Comparison of ENCODE assay signal across 1 cellular context in the genomic region with DNA sequence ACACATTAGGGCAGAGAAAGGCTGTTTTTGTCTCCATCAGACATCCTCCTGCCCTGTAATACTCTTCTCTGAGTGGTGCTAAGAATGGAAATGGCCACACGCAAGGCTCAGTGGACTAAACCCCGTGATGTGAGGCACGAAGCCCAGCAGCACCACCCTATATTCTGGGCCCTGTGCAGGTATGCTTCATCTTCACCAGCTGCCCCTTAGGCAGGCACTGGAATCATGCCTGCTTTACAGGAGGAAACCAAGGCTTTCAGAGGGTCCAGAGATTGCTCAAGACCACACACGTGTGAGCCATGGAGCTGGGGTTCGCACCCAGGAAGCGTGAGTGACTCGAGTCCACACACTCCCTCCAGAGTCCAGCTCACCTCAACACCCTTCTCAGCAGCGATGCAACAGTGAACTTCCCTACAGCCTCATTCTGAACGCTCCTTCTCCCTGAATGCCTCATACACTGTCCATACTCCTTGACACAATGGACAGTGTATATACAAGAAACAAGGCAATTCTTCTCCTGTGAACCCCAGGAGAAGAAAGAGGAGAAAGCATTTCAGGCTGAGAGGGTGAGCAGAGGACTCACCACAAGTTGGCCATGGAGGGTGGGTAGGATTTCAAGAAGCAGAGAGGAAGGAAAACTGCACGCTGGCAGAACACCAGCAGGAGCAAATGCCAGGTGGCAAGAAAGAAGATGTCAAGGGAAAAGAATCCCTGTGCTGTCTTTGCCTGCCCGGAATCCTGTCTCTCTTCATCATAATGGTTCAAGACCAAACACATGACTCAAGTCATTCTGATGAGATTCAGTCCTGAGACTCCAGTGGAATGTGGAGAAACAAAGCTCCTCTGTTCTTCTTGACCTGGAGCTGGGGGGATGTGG.
TF ChIP-seq lines count a peak whose summit lies in the region.

No MANE protein-coding gene starts in this region.

TF ChIP-seq in SK-N-SH, 30 proteins besides CTCF, POLR2A, EP300 and RAD21:
- TF ChIP-seq, protein P1, sequence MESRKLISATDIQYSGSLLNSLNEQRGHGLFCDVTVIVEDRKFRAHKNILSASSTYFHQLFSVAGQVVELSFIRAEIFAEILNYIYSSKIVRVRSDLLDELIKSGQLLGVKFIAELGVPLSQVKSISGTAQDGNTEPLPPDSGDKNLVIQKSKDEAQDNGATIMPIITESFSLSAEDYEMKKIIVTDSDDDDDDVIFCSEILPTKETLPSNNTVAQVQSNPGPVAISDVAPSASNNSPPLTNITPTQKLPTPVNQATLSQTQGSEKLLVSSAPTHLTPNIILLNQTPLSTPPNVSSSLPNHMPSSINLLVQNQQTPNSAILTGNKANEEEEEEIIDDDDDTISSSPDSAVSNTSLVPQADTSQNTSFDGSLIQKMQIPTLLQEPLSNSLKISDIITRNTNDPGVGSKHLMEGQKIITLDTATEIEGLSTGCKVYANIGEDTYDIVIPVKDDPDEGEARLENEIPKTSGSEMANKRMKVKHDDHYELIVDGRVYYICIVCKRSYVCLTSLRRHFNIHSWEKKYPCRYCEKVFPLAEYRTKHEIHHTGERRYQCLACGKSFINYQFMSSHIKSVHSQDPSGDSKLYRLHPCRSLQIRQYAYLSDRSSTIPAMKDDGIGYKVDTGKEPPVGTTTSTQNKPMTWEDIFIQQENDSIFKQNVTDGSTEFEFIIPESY (IDR thresholded peaks at IDR 0.05; ENCODE audit: borderline replicate concordance, low read depth): peak; percentile 79
- no peak for TF ChIP-seq FOXJ3 (CRISPR knock-in tag; IDR thresholded peaks at IDR 0.05)
- TF ChIP-seq RFX5 (IDR thresholded peaks at IDR 0.05; ENCODE audit: low read length): no peak
- TF ChIP-seq, protein P2, sequence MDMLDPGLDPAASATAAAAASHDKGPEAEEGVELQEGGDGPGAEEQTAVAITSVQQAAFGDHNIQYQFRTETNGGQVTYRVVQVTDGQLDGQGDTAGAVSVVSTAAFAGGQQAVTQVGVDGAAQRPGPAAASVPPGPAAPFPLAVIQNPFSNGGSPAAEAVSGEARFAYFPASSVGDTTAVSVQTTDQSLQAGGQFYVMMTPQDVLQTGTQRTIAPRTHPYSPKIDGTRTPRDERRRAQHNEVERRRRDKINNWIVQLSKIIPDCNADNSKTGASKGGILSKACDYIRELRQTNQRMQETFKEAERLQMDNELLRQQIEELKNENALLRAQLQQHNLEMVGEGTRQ (IDR thresholded peaks at IDR 0.05; ENCODE audit: borderline replicate concordance, low read depth, low read length): no peak
- peak; percentile 81; the same call in 1 of the 2 replicates for TF ChIP-seq FOSL2 (IDR thresholded peaks at IDR 0.05; ENCODE audit: borderline replicate concordance, low read depth)
- no peak for TF ChIP-seq SMC3 (IDR thresholded peaks at IDR 0.05; ENCODE audit: low read depth, low read length)
- TF ChIP-seq RXRA (IDR thresholded peaks at IDR 0.05; ENCODE audit: borderline replicate concordance, low read depth): peak; percentile 95
- TF ChIP-seq, protein P3, sequence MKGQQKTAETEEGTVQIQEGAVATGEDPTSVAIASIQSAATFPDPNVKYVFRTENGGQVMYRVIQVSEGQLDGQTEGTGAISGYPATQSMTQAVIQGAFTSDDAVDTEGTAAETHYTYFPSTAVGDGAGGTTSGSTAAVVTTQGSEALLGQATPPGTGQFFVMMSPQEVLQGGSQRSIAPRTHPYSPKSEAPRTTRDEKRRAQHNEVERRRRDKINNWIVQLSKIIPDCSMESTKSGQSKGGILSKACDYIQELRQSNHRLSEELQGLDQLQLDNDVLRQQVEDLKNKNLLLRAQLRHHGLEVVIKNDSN (IDR thresholded peaks at IDR 0.05; ENCODE audit: borderline replicate concordance, low read depth): no peak
- TF ChIP-seq, protein P4, sequence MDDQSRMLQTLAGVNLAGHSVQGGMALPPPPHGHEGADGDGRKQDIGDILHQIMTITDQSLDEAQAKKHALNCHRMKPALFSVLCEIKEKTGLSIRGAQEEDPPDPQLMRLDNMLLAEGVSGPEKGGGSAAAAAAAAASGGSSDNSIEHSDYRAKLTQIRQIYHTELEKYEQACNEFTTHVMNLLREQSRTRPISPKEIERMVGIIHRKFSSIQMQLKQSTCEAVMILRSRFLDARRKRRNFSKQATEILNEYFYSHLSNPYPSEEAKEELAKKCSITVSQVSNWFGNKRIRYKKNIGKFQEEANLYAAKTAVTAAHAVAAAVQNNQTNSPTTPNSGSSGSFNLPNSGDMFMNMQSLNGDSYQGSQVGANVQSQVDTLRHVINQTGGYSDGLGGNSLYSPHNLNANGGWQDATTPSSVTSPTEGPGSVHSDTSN (IDR thresholded peaks at IDR 0.05): peak; percentile 97
- peak; percentile 76; the same call in 1 of the 2 replicates for TF ChIP-seq SIN3A (IDR thresholded peaks at IDR 0.05; ENCODE audit: borderline replicate concordance, low read depth, low read length)
- TF ChIP-seq RCOR1 (IDR thresholded peaks at IDR 0.05; ENCODE audit: low read length): no peak
- TF ChIP-seq TAF1 (IDR thresholded peaks at IDR 0.05; ENCODE audit: borderline replicate concordance, low read depth, low read length): no peak
- peak; percentile 40; the same call in 1 of the 2 replicates for TF ChIP-seq MEF2A (IDR thresholded peaks at IDR 0.05; ENCODE audit: borderline replicate concordance, low read depth)
- TF ChIP-seq, protein P5, sequence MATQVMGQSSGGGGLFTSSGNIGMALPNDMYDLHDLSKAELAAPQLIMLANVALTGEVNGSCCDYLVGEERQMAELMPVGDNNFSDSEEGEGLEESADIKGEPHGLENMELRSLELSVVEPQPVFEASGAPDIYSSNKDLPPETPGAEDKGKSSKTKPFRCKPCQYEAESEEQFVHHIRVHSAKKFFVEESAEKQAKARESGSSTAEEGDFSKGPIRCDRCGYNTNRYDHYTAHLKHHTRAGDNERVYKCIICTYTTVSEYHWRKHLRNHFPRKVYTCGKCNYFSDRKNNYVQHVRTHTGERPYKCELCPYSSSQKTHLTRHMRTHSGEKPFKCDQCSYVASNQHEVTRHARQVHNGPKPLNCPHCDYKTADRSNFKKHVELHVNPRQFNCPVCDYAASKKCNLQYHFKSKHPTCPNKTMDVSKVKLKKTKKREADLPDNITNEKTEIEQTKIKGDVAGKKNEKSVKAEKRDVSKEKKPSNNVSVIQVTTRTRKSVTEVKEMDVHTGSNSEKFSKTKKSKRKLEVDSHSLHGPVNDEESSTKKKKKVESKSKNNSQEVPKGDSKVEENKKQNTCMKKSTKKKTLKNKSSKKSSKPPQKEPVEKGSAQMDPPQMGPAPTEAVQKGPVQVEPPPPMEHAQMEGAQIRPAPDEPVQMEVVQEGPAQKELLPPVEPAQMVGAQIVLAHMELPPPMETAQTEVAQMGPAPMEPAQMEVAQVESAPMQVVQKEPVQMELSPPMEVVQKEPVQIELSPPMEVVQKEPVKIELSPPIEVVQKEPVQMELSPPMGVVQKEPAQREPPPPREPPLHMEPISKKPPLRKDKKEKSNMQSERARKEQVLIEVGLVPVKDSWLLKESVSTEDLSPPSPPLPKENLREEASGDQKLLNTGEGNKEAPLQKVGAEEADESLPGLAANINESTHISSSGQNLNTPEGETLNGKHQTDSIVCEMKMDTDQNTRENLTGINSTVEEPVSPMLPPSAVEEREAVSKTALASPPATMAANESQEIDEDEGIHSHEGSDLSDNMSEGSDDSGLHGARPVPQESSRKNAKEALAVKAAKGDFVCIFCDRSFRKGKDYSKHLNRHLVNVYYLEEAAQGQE (IDR thresholded peaks at IDR 0.05; ENCODE audit: low read depth, low read length): no peak
- peak; percentile 82 for TF ChIP-seq FOXM1 (IDR thresholded peaks at IDR 0.05; ENCODE audit: low read depth)
- no peak for TF ChIP-seq NRF1 (IDR thresholded peaks at IDR 0.05; ENCODE audit: low read depth, low read length)
- TF ChIP-seq TCF12 (IDR thresholded peaks at IDR 0.05): peak; percentile 99
- TF ChIP-seq MXI1 (IDR thresholded peaks at IDR 0.05; ENCODE audit: low read depth, low read length): no peak
- TF ChIP-seq, protein P6, sequence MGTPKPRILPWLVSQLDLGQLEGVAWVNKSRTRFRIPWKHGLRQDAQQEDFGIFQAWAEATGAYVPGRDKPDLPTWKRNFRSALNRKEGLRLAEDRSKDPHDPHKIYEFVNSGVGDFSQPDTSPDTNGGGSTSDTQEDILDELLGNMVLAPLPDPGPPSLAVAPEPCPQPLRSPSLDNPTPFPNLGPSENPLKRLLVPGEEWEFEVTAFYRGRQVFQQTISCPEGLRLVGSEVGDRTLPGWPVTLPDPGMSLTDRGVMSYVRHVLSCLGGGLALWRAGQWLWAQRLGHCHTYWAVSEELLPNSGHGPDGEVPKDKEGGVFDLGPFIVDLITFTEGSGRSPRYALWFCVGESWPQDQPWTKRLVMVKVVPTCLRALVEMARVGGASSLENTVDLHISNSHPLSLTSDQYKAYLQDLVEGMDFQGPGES (IDR thresholded peaks at IDR 0.05; ENCODE audit: low read depth, low read length): no peak
- TF ChIP-seq GABPA (IDR thresholded peaks at IDR 0.05; ENCODE audit: low read depth): no peak
- no peak for TF ChIP-seq EZH2phosphoT487 (IDR thresholded peaks at IDR 0.05; ENCODE audit: borderline replicate concordance, low read depth)
- no peak for TF ChIP-seq GATA2 (CRISPR knock-in tag; IDR thresholded peaks at IDR 0.05)
- no peak for TF ChIP-seq YY1 (IDR thresholded peaks at IDR 0.05; ENCODE audit: low read depth)
- TF ChIP-seq ELF1 (IDR thresholded peaks at IDR 0.05): no peak
- TF ChIP-seq, protein P7, sequence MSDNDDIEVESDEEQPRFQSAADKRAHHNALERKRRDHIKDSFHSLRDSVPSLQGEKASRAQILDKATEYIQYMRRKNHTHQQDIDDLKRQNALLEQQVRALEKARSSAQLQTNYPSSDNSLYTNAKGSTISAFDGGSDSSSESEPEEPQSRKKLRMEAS (IDR thresholded peaks at IDR 0.05; ENCODE audit: low read depth): peak; percentile 25; the same call in 1 of the 2 replicates
- peak; percentile 73 for TF ChIP-seq POLR2AphosphoS5 (IDR thresholded peaks at IDR 0.05; ENCODE audit: low read depth, low read length)
- peak; percentile 92 for TF ChIP-seq JUND (IDR thresholded peaks at IDR 0.05)
- TF ChIP-seq CHD2 (IDR thresholded peaks at IDR 0.05; ENCODE audit: low read length, partially characterized antibody): no peak
- TF ChIP-seq NFIC (IDR thresholded peaks at IDR 0.05; ENCODE audit: borderline replicate concordance): peak; percentile 94
- peak; percentile 98 for TF ChIP-seq TEAD4 (IDR thresholded peaks at IDR 0.05; ENCODE audit: borderline replicate concordance, insufficient read depth)
TF ChIP-seq in SK-N-SH: peak in this region for 13.
